ENCODE assay signal across 13 cellular contexts in the genomic region with DNA sequence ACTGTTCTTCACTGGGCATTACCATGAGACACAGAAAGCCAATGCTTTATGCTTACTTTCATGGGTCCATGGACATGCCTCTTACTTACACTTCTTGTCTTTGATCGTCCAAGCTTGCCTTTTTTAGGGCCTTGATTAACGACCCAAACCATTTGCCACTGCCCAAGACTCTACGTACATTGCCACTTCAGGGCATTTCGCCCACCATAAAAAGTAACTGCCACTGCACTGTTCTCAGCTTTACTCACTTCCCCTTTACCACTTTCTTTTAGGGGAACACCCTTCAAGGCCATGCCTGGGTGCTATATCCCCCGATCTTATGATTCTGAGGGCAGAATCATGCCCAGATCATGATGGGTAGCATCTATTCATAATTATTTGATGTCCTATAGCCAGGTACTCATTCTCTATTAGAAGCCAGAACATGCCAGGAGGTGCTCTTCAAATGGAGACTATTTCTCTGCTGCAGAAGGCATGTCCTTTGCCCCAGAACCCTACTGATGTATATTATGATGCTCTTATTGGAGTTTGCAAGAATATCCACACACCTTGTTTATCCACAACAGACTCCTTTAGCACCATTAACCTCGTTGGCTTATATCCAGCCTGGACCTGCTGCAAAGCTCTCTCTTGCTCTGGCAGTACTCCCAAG.
DNase-seq lines count a peak whose midpoint lies in the region; ATAC-seq lines count a peak whose summit lies in the region.
"Had no signal": no experiment of that assay in that cellular context is flagged by ENCODE, and none has a peak within 500 bp of the region (broad histone marks: within the 10 kb centered on the region; RNA-seq: fewer than 3 reads in every experiment).

No MANE protein-coding gene starts in this region.

- no peaks in the 10 kb centered on the region for H3K9me3 Mint-ChIP-seq in CD8-positive, alpha-beta memory T cell

- no peaks in the 10 kb centered on the region for H3K4me1 ChIP-seq in CD8-positive, alpha-beta memory T cell (ENCODE audit: insufficient read depth, low read length)

- H3K4me3 Mint-ChIP-seq in CD8-positive, alpha-beta memory T cell = no peak overlapping the region

- peaks cover 0 to under 1% (median under 1%) of the 10 kb centered on the region in 3 donors for H3K4me1 Mint-ChIP-seq in CD8-positive, alpha-beta memory T cell

- H3K9me3 ChIP-seq in CD8-positive, alpha-beta memory T cell (ENCODE audit: low read length) = no peaks in the 10 kb centered on the region

- CTCF ChIA-PET in CD8-positive, alpha-beta memory T cell (lab: Charles Lee) = interaction anchor here (1.2 to 2.2 kb wide), 2 partner anchors 9 to 122 kb away, joined by 3 to 5 read pairs; no protein-coding TSS in a partner anchor

- H3K4me3 ChIP-seq in CD8-positive, alpha-beta memory T cell (ENCODE audit: low read length) = no peak overlapping the region
- H3K4me3 ChIP-seq: coronary artery had no signal

- ATAC-seq in GM19328 (IDR thresholded peaks at IDR 0.05; ENCODE audit: unreplicated experiment) = peak; percentile 59
- peak; percentile 84 for ATAC-seq in HG02763 (IDR thresholded peaks at IDR 0.05; ENCODE audit: unreplicated experiment)
- peak; percentile 71 for ATAC-seq in HG03521 (IDR thresholded peaks at IDR 0.05; ENCODE audit: unreplicated experiment)

- no peak overlapping the region for H3K27ac ChIP-seq in CD8-positive, alpha-beta memory T cell (ENCODE audit: low read depth, low read length)
- H3K27ac ChIP-seq: coronary artery had no signal

- no peaks in the 10 kb centered on the region for H3K36me3 ChIP-seq in CD8-positive, alpha-beta memory T cell (ENCODE audit: insufficient read depth, low read length)

- H3K36me3 Mint-ChIP-seq in CD8-positive, alpha-beta memory T cell = no peaks in the 10 kb centered on the region

- no peaks in the 10 kb centered on the region for H3K27me3 ChIP-seq in CD8-positive, alpha-beta memory T cell (ENCODE audit: insufficient read depth, low read length, poor library complexity, severe bottlenecking)

- POLR2A ChIA-PET in CD8-positive, alpha-beta memory T cell (lab: Charles Lee) = no interaction called here

- peaks cover 5 to 6% of the 10 kb centered on the region in 2 donors for H3K27me3 Mint-ChIP-seq in CD8-positive, alpha-beta memory T cell

- DNase-seq in D341Med (ENCODE audit: low spot score) (peak; percentile 46), NCI-H1417 (lab: John Stamatoyannopoulos, UW) (no peak)
- no peak for DNase-seq in stimulated activated CD4-positive, alpha-beta T cell treated with anti-CD3 and anti-CD28 coated beads, Interleukin-4, amount 100 ng/mL, for 4 hours
- no peak for DNase-seq in CD8-positive, alpha-beta memory T cell
- DNase-seq in activated naive CD4-positive, alpha-beta T cell (lab: John Stamatoyannopoulos, UW) = no peak
- DNase-seq: activated naive CD4-positive, alpha-beta T cell treated with Interleukin-2 at 50 U/mL for 16 hours; foreskin melanocyte; GF-D8; NCI-H1436 had no signal

- H3K27ac Mint-ChIP-seq in CD8-positive, alpha-beta memory T cell = no peak overlapping the region
